ENCODE assay signal across 8 cellular contexts in genomic region chr13:72221276-72221962, GRCh38.
DNase-seq lines count a peak whose midpoint lies in the region; ATAC-seq and TF ChIP-seq lines count a peak whose summit lies in the region.

No MANE protein-coding gene starts in this region.

- no peaks in the 10 kb centered on the region for H3K4me1 ChIP-seq in Panc1 (ENCODE audit: control insufficient read depth, insufficient read depth, low read length)
- no peaks in the 10 kb centered on the region for H3K4me1 ChIP-seq in upper lobe of left lung

- WGBS in upper lobe of left lung, 2 donors, result 61 to 74% methylated on average over 5 to 9 of the region's 9 CpGs

- no peak for TF ChIP-seq POLR2A in upper lobe of left lung (IDR thresholded peaks at IDR 0.05)

- peak; percentile 58 for TF ChIP-seq CTCF in Panc1 (IDR thresholded peaks at IDR 0.05)
- peak; percentile 40 for TF ChIP-seq CTCF in foreskin fibroblast (IDR thresholded peaks at IDR 0.05; ENCODE audit: low read depth, low read length)
- peak in 3 of 6 experiments; percentile 14 to 32 (median 32) for TF ChIP-seq CTCF in upper lobe of left lung (IDR thresholded peaks at IDR 0.05)
- TF ChIP-seq CTCF in omental fat pad (IDR thresholded peaks at IDR 0.05), result no peak

- in situ Hi-C loops in Panc1 (cut with HindIII; ENCODE audit: low pct_unique_long_range_greater_than_20kb, low sequenced_read_pairs), result no loop called here

- H3K36me3 ChIP-seq in Panc1 (ENCODE audit: control insufficient read depth, insufficient read depth, low read length) (no peaks in the 10 kb centered on the region), upper lobe of left lung (no peaks in the 10 kb centered on the region)

- CTCF ChIA-PET in Panc1 (lab: Charles Lee), result no interaction called here

- TF ChIP-seq EP300 in upper lobe of left lung (IDR thresholded peaks at IDR 0.05), result no peak

- intact Hi-C loops in Panc1 (cut with micrococcal nuclease; ENCODE audit: unreplicated experiment), result no loop called here

- H3K27ac ChIP-seq in Panc1 (ENCODE audit: low read length) (no peak overlapping the region), upper lobe of left lung (no peak overlapping the region)

- ATAC-seq in HG02588 (IDR thresholded peaks at IDR 0.05; ENCODE audit: unreplicated experiment), result peak; percentile 43
- no peak for ATAC-seq in Panc1
- peak; percentile 15 to 54 for ATAC-seq in upper lobe of left lung (ENCODE audit: low FRiP score in 2 of 2)
- no peak for ATAC-seq in omental fat pad (ENCODE audit: low FRiP score)

- POLR2A ChIA-PET in Panc1 (lab: Charles Lee), result no interaction called here

- H3K4me3 ChIP-seq in Panc1 (ENCODE audit: low read depth in 2 of 2, low read length in 2 of 2), result no peak overlapping the region
- H3K4me3 ChIP-seq in foreskin fibroblast (ENCODE audit: low read depth in 1 of 2, low read length in 2 of 2), result no peak overlapping the region
- H3K4me3 ChIP-seq in upper lobe of left lung, result no peak overlapping the region

- no TSS peak for BruUV-seq in Panc1 (replicated peaks; lab: Mats Ljungman, UMichigan)

- DNase-seq in ELR (ENCODE audit: low read depth) (peak; percentile 46), Panc1 (ENCODE audit: low read depth, low spot score) (no peak), foreskin fibroblast (peak in 1 of 2 donors; percentile 1), upper lobe of left lung (peak; percentile 20 to 44), cerebellar nuclear complex (lab: John Stamatoyannopoulos, UW) (no peak), omental fat pad (ENCODE audit: low spot score) (no peak), NCI-H1092 (lab: John Stamatoyannopoulos, UW) (no peak)

- H3K9me3 ChIP-seq in Panc1 (ENCODE audit: control insufficient read depth, insufficient read depth, low read depth, low read length) (no peaks in the 10 kb centered on the region), upper lobe of left lung (no peaks in the 10 kb centered on the region)

- H3K27me3 ChIP-seq in Panc1 (ENCODE audit: control insufficient read depth, insufficient read depth, low read length) (no peaks in the 10 kb centered on the region), upper lobe of left lung (no peaks in the 10 kb centered on the region)

Comparison
In these comparisons a context has a peak if more than half of its experiments do, and no peak if none do; other contexts are left out.
1. DNase-seq: peak in ELR (single experiment) and upper lobe of left lung (2 of 2); none in Panc1 (single experiment), cerebellar nuclear complex (0 of 2), omental fat pad (single experiment) and NCI-H1092 (single experiment).
2. ATAC-seq: peak in HG02588 (single experiment) and upper lobe of left lung (2 of 2); none in Panc1 (single experiment) and omental fat pad (single experiment).
3. CTCF ChIP-seq: peak in Panc1 (single experiment) and foreskin fibroblast (single experiment); none in omental fat pad (0 of 3).